Comparison of ENCODE assay signal across 8 cellular contexts in genomic region chr5:141192110-141192725, GRCh38. TPM values are rescaled to one million over a fixed set of nuclear protein-coding genes. Genes with fewer than 3 reads are reported as not detected.
DNase-seq lines count a peak whose midpoint lies in the region; ATAC-seq, FAIRE-seq and TF ChIP-seq lines count a peak whose summit lies in the region.

Gene PCDHB10 (plus strand): TSS chr5:141192353. CDS start chr5:141192553, 200 bp downstream.

- H3K27ac ChIP-seq in CD4-positive, alpha-beta T cell (ENCODE audit: low read depth, low read length), result no peak within 1 kb of the TSS
- no peak within 1 kb of the TSS for H3K27ac ChIP-seq in foreskin keratinocyte

- intact Hi-C loops in CD4-positive, alpha-beta T cell (cut with DNase I, micrococcal nuclease), result loop anchor here in 1 of 2 experiments (10.0 kb wide), 1 partner anchor 363 kb away; no protein-coding TSS in a partner anchor

- POLR2A ChIA-PET in CD4-positive, alpha-beta T cell (lab: Charles Lee), result no interaction called here

- H3K9me3 Mint-ChIP-seq in CD4-positive, alpha-beta T cell, result peaks cover 7% of the 10 kb centered on the region

- peaks cover under 1% of the 10 kb centered on the region for H3K4me1 Mint-ChIP-seq in CD4-positive, alpha-beta T cell (ENCODE audit: low read depth)

- no peak for DNase-seq in CD4-positive, alpha-beta T cell
- DNase-seq in H54 (ENCODE audit: insufficient read length, low spot score), result peak; percentile 79
- DNase-seq in SK-N-DZ (ENCODE audit: low spot score), result peak; percentile 62
- DNase-seq in foreskin keratinocyte, result no peak
- DNase-seq in stimulated activated CD4-positive, alpha-beta T cell treated with anti-CD3 and anti-CD28 coated beads, Interleukin-4, amount 100 ng/mL, for 24 hours, result peak; percentile 17

- peaks cover 11% of the 10 kb centered on the region for H3K36me3 Mint-ChIP-seq in CD4-positive, alpha-beta T cell (ENCODE audit: low read depth)

- peaks cover 22% of the 10 kb centered on the region for H3K9me3 ChIP-seq in CD4-positive, alpha-beta T cell (ENCODE audit: control insufficient read depth, low read length)

- H3K27me3 ChIP-seq in CD4-positive, alpha-beta T cell (ENCODE audit: control insufficient read depth, insufficient read depth, low read length), result peaks cover 13% of the 10 kb centered on the region
- H3K27me3 ChIP-seq in foreskin keratinocyte, result no peaks in the 10 kb centered on the region

- no peak for ATAC-seq in CD4-positive, alpha-beta T cell (ENCODE audit: poor library complexity)
- ATAC-seq in foreskin keratinocyte (no peak), GM21367 (IDR thresholded peaks at IDR 0.05; ENCODE audit: unreplicated experiment) (no peak), HG02571 (IDR thresholded peaks at IDR 0.05; ENCODE audit: unreplicated experiment) (no peak), GM19035 (IDR thresholded peaks at IDR 0.05; ENCODE audit: unreplicated experiment) (no peak)

- FAIRE-seq in H54 (lab: Jason Lieb, UNC), result no peak

- CTCF ChIA-PET in CD4-positive, alpha-beta T cell (lab: Charles Lee), result no interaction called here

- TF ChIP-seq CTCF in CD4-positive, alpha-beta T cell (IDR thresholded peaks at IDR 0.05), result peak; percentile 23
- TF ChIP-seq CTCF in foreskin keratinocyte (conservative IDR thresholded peaks at IDR 0.05), result peak; percentile 42

- no peaks in the 10 kb centered on the region for H3K4me1 ChIP-seq in foreskin keratinocyte

- H3K27ac Mint-ChIP-seq in CD4-positive, alpha-beta T cell, result no peak within 1 kb of the TSS

- H3K27me3 Mint-ChIP-seq in CD4-positive, alpha-beta T cell, result peaks cover 74% of the 10 kb centered on the region

- TF ChIP-seq POLR2A in H54 (IDR thresholded peaks at IDR 0.05; ENCODE audit: low read depth, low read length), result no peak

- H3K4me3 Mint-ChIP-seq in CD4-positive, alpha-beta T cell, result no peak within 1 kb of the TSS

RNA-seq across cellular contexts. Expression of gene PCDHB10, which starts in this region (rescaled TPM):
- total RNA-seq in CD4-positive, alpha-beta T cell, result not detected
- polyA plus RNA-seq in SK-N-DZ (2014; cell fraction: cytosol; rRNA removed), result 4.5 and 6.8 TPM in 2 replicates
- 2.2 and 5.5 TPM in 2 replicates for polyA plus RNA-seq in SK-N-DZ (2014; cell fraction: nucleus; rRNA removed)
- not detected in 2 replicates for total RNA-seq in foreskin keratinocyte
- polyA plus RNA-seq in foreskin keratinocyte, result not detected in 2 replicates

Comparison
In these comparisons a context has a peak if more than half of its experiments do, and no peak if none do; other contexts are left out.
1. DNase-seq: peak in H54 (single experiment), SK-N-DZ (single experiment) and stimulated activated CD4-positive, alpha-beta T cell treated with anti-CD3 and anti-CD28 coated beads, Interleukin-4, amount 100 ng/mL, for 24 hours (single experiment); none in CD4-positive, alpha-beta T cell (0 of 10) and foreskin keratinocyte (0 of 2).